Comparison of ENCODE assay signal across 2 cellular contexts in the genomic region with DNA sequence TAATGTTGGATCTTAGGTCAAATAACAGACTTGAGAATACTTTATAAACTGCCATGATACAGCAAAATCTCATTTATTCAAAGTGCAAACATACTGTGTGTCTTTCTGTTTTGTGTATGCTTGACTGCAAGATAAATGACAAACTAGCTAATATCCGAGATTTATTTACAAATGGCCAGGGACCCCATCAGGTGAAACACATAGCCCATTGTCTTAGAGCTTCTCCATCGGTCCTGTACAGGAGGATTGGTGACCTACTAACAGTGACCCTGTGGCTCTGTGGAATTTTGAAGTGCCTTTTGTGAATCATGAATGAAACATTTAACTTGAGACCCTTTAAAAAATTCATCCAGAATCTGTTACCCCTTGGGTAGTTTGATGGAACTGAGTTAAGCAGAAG.
A peak's percentile ranks its signal among the peaks of the same experiment; 100 is the strongest.
TF ChIP-seq lines count a peak whose summit lies in the region.

No MANE protein-coding gene starts in this region.

TF ChIP-seq in HepG2, 621 proteins besides CTCF, POLR2A, EP300 and RAD21 (continues in another document):
- TF ChIP-seq ZNF841 (CRISPR knock-in tag; IDR thresholded peaks at IDR 0.05; ENCODE audit: borderline replicate concordance), result no peak
- TF ChIP-seq SOX6 (IDR thresholded peaks at IDR 0.05), result no peak
- TF ChIP-seq SOX6 (CRISPR knock-in tag; IDR thresholded peaks at IDR 0.05), result peak; percentile 38; the same call in 1 of the 2 replicates
- TF ChIP-seq, protein P1, sequence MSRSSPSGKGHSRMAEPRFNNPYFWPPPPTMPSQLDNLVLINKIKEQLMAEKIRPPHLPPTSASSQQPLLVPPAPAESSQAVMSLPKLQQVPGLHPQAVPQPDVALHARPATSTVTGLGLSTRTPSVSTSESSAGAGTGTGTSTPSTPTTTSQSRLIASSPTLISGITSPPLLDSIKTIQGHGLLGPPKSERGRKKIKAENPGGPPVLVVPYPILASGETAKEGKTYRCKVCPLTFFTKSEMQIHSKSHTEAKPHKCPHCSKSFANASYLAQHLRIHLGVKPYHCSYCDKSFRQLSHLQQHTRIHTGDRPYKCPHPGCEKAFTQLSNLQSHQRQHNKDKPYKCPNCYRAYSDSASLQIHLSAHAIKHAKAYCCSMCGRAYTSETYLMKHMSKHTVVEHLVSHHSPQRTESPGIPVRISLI (CRISPR knock-in tag; IDR thresholded peaks at IDR 0.05; ENCODE audit: borderline replicate concordance), result no peak
- no peak for TF ChIP-seq ZNF747 (CRISPR knock-in tag; IDR thresholded peaks at IDR 0.05; ENCODE audit: borderline replicate concordance)
- TF ChIP-seq, protein P2, sequence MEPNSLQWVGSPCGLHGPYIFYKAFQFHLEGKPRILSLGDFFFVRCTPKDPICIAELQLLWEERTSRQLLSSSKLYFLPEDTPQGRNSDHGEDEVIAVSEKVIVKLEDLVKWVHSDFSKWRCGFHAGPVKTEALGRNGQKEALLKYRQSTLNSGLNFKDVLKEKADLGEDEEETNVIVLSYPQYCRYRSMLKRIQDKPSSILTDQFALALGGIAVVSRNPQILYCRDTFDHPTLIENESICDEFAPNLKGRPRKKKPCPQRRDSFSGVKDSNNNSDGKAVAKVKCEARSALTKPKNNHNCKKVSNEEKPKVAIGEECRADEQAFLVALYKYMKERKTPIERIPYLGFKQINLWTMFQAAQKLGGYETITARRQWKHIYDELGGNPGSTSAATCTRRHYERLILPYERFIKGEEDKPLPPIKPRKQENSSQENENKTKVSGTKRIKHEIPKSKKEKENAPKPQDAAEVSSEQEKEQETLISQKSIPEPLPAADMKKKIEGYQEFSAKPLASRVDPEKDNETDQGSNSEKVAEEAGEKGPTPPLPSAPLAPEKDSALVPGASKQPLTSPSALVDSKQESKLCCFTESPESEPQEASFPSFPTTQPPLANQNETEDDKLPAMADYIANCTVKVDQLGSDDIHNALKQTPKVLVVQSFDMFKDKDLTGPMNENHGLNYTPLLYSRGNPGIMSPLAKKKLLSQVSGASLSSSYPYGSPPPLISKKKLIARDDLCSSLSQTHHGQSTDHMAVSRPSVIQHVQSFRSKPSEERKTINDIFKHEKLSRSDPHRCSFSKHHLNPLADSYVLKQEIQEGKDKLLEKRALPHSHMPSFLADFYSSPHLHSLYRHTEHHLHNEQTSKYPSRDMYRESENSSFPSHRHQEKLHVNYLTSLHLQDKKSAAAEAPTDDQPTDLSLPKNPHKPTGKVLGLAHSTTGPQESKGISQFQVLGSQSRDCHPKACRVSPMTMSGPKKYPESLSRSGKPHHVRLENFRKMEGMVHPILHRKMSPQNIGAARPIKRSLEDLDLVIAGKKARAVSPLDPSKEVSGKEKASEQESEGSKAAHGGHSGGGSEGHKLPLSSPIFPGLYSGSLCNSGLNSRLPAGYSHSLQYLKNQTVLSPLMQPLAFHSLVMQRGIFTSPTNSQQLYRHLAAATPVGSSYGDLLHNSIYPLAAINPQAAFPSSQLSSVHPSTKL (CRISPR knock-in tag; IDR thresholded peaks at IDR 0.05), result peak; percentile 23; the same call in 1 of the 2 replicates
- TF ChIP-seq FOSL2 (CRISPR knock-in tag; IDR thresholded peaks at IDR 0.05), result 0 out of 2 replicates have a peak, but pooled peaks have one; percentile 10
- TF ChIP-seq TEAD3 (CRISPR knock-in tag; optimal IDR thresholded peaks at IDR 0.05; ENCODE audit: borderline replicate concordance), result no peak
- TF ChIP-seq HMG20A (CRISPR knock-in tag; IDR thresholded peaks at IDR 0.05; ENCODE audit: borderline replicate concordance), result peak; percentile 75
- peak; percentile 14 for TF ChIP-seq ASH2L (IDR thresholded peaks at IDR 0.05; ENCODE audit: insufficient read length, low read depth, low read length)
- no peak for TF ChIP-seq ZNF777 (CRISPR knock-in tag; IDR thresholded peaks at IDR 0.05)
- TF ChIP-seq TCF7L2 (IDR thresholded peaks at IDR 0.05; ENCODE audit: low read depth, low read length), result no peak
- TF ChIP-seq GFI1 (CRISPR knock-in tag; IDR thresholded peaks at IDR 0.05; ENCODE audit: borderline replicate concordance), result peak; percentile 87; the same call in 1 of the 2 replicates
- peak; percentile 52 for TF ChIP-seq PPARG (CRISPR knock-in tag; conservative IDR thresholded peaks at IDR 0.05)
- no peak for TF ChIP-seq GTF2F1 (IDR thresholded peaks at IDR 0.05; ENCODE audit: low read length)
- no peak for TF ChIP-seq ZNF282 (IDR thresholded peaks at IDR 0.05; ENCODE audit: partially characterized antibody)
- no peak for TF ChIP-seq KDM2A (CRISPR knock-in tag; IDR thresholded peaks at IDR 0.05; ENCODE audit: borderline replicate concordance, low read depth)
- TF ChIP-seq, protein P3, sequence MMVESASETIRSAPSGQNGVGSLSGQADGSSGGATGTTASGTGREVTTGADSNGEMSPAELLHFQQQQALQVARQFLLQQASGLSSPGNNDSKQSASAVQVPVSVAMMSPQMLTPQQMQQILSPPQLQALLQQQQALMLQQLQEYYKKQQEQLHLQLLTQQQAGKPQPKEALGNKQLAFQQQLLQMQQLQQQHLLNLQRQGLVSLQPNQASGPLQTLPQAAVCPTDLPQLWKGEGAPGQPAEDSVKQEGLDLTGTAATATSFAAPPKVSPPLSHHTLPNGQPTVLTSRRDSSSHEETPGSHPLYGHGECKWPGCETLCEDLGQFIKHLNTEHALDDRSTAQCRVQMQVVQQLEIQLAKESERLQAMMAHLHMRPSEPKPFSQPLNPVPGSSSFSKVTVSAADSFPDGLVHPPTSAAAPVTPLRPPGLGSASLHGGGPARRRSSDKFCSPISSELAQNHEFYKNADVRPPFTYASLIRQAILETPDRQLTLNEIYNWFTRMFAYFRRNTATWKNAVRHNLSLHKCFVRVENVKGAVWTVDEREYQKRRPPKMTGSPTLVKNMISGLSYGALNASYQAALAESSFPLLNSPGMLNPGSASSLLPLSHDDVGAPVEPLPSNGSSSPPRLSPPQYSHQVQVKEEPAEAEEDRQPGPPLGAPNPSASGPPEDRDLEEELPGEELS (CRISPR knock-in tag; IDR thresholded peaks at IDR 0.05), result 0 out of 2 replicates have a peak, but pooled peaks have one; percentile 31
- no peak for TF ChIP-seq ZNF501 (CRISPR knock-in tag; IDR thresholded peaks at IDR 0.05)
- TF ChIP-seq, protein P4, sequence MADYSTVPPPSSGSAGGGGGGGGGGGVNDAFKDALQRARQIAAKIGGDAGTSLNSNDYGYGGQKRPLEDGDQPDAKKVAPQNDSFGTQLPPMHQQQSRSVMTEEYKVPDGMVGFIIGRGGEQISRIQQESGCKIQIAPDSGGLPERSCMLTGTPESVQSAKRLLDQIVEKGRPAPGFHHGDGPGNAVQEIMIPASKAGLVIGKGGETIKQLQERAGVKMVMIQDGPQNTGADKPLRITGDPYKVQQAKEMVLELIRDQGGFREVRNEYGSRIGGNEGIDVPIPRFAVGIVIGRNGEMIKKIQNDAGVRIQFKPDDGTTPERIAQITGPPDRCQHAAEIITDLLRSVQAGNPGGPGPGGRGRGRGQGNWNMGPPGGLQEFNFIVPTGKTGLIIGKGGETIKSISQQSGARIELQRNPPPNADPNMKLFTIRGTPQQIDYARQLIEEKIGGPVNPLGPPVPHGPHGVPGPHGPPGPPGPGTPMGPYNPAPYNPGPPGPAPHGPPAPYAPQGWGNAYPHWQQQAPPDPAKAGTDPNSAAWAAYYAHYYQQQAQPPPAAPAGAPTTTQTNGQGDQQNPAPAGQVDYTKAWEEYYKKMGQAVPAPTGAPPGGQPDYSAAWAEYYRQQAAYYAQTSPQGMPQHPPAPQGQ (CRISPR knock-in tag; IDR thresholded peaks at IDR 0.05; ENCODE audit: borderline replicate concordance), result no peak
- no peak for TF ChIP-seq ZNF543 (CRISPR knock-in tag; IDR thresholded peaks at IDR 0.05)

TF ChIP-seq in endothelial cell of umbilical vein, 7 proteins besides CTCF, POLR2A, EP300 and RAD21:
- no peak for TF ChIP-seq FOS (IDR thresholded peaks at IDR 0.05; ENCODE audit: borderline replicate concordance, insufficient read depth, low read length)
- TF ChIP-seq GATA2 (IDR thresholded peaks at IDR 0.05; ENCODE audit: insufficient read depth, insufficient read length, low read depth, low read length), result no peak
- TF ChIP-seq MYC (IDR thresholded peaks at IDR 0.05; ENCODE audit: low read depth, low read length), result no peak
- no peak for TF ChIP-seq EZH2 (IDR thresholded peaks at IDR 0.05; ENCODE audit: borderline replicate concordance, low read depth, low read length, severe bottlenecking)
- no peak for TF ChIP-seq JUN (IDR thresholded peaks at IDR 0.05; ENCODE audit: borderline replicate concordance, insufficient read depth, insufficient read length, low read depth)
- TF ChIP-seq, protein P5, sequence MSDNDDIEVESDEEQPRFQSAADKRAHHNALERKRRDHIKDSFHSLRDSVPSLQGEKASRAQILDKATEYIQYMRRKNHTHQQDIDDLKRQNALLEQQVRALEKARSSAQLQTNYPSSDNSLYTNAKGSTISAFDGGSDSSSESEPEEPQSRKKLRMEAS (IDR thresholded peaks at IDR 0.05; ENCODE audit: insufficient read depth, insufficient read length), result no peak
- no peak for TF ChIP-seq POLR2AphosphoS5 (IDR thresholded peaks at IDR 0.05; ENCODE audit: insufficient read depth, low read depth, low read length)
